In the genomic region with DNA sequence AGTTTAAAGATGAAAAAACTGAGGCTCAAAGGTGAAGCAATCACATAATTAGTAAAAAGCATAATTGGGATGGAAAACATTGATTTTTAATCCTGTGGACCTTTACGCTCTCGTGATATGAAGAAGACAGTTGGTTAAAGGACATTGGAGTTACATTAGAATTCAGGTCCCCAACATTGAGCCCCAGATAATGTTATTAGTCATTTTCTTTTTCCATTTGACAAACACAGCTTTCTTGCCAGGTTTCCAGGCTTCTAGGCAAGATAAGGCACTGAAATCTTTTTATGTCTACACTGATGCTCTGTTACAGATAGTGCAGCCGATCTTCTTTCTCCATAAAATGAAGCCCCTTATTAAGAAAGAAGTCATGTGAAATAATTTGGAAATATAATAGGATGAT, we compare ENCODE assay signal across 29 cellular contexts. TPM values are rescaled to one million over a fixed set of nuclear protein-coding genes. Genes with fewer than 3 reads are reported as not detected.
"Had no signal": no experiment of that assay in that cellular context is flagged by ENCODE, and none has a peak within 500 bp of the region (broad histone marks: within the 10 kb centered on the region; RNA-seq: fewer than 3 reads in every experiment).

No MANE protein-coding gene starts in this region.

- DNase-seq: activated CD4-positive, alpha-beta memory T cell treated with anti-CD3 and anti-CD28 coated beads for 36 hours; activated CD4-positive, alpha-beta T cell treated with anti-CD3 and anti-CD28 coated beads for 36 hours; activated CD4-positive, alpha-beta T cell treated with anti-CD3 and anti-CD28 coated beads, Interleukin-2, amount 10 ng/mL, durations not matched to agents 24 days and 14 days; activated CD4-positive, CD25-positive, alpha-beta regulatory T cell; activated CD4-positive, CD25-positive, alpha-beta regulatory T cell treated with anti-CD3 and anti-CD28 coated beads, Interleukin-2, amount 50 U/mL, for 72 hours; activated CD8-positive, alpha-beta memory T cell treated with anti-CD3 and anti-CD28 coated beads, Interleukin-2, amount 50 U/mL, for 48 hours; activated gamma-delta T cell; activated naive CD4-positive, alpha-beta T cell; activated naive CD4-positive, alpha-beta T cell treated with anti-CD3 and anti-CD28 coated beads, Interleukin-2, amount 10 ng/mL, durations not matched to agents 7 days and 5 days; activated naive CD8-positive, alpha-beta T cell treated with anti-CD3 and anti-CD28 coated beads, Interleukin-2, amount 10 ng/mL, durations not matched to agents 7 days and 5 days; activated T-cell treated with anti-CD3 and anti-CD28 coated beads for 4 hours; activated T-cell treated with anti-CD3 and anti-CD28 coated beads, Interleukin-2, amount 50 U/mL, for 24 hours; activated T-cell treated with anti-CD3 and anti-CD28 coated beads, Interleukin-2, amount 50 U/mL, for 72 hours; central memory CD4-positive, alpha-beta T cell; cerebellar nuclear complex; colonic mucosa; effector CD8-positive, alpha-beta T cell; foreskin fibroblast; head of caudate nucleus; hippocampal formation; T-helper 2 cell had no signal

- H3K36me3 Mint-ChIP-seq: activated CD4-positive, alpha-beta memory T cell treated with anti-CD3 and anti-CD28 coated beads for 36 hours; activated naive CD4-positive, alpha-beta T cell treated with anti-CD3 and anti-CD28 coated beads, Interleukin-2, amount 10 ng/mL, durations not matched to agents 7 days and 5 days had no signal

- H3K27me3 Mint-ChIP-seq: activated CD4-positive, alpha-beta T cell treated with anti-CD3 and anti-CD28 coated beads for 36 hours; brain had no signal

- H3K4me3 ChIP-seq: ascending aorta, breast epithelium, cardiac muscle cell, colonic mucosa had no signal

- H3K36me3 ChIP-seq: ascending aorta, breast epithelium, cardiac muscle cell, colonic mucosa had no signal

- H3K9me3 Mint-ChIP-seq: activated CD4-positive, alpha-beta memory T cell treated with anti-CD3 and anti-CD28 coated beads for 36 hours; activated CD4-positive, alpha-beta T cell treated with anti-CD3 and anti-CD28 coated beads, Interleukin-2, amount 10 ng/mL, durations not matched to agents 24 days and 14 days; activated naive CD4-positive, alpha-beta T cell treated with anti-CD3 and anti-CD28 coated beads, Interleukin-2, amount 10 ng/mL, durations not matched to agents 7 days and 5 days; activated naive CD4-positive, alpha-beta T cell treated with anti-CD3 and anti-CD28 coated beads, Interleukin-2, amount 50 U/mL, for 72 hours; activated T-cell treated with anti-CD3 and anti-CD28 coated beads, Interleukin-2, amount 50 U/mL, for 24 hours; activated T-cell treated with anti-CD3 and anti-CD28 coated beads, Interleukin-2, amount 50 U/mL, for 72 hours had no signal

- H3K9me3 ChIP-seq: ascending aorta, breast epithelium, colonic mucosa had no signal

- H3K4me1 ChIP-seq: ascending aorta, breast epithelium, colonic mucosa had no signal

- H3K27me3 ChIP-seq: ascending aorta, breast epithelium, cardiac muscle cell, colonic mucosa had no signal

- H3K27ac Mint-ChIP-seq: activated CD4-positive, alpha-beta memory T cell treated with anti-CD3 and anti-CD28 coated beads for 36 hours; activated CD4-positive, alpha-beta T cell treated with anti-CD3 and anti-CD28 coated beads for 36 hours; activated CD4-positive, alpha-beta T cell treated with anti-CD3 and anti-CD28 coated beads, Interleukin-2, amount 10 ng/mL, durations not matched to agents 24 days and 14 days; activated naive CD4-positive, alpha-beta T cell treated with anti-CD3 and anti-CD28 coated beads, Interleukin-2, amount 10 ng/mL, durations not matched to agents 7 days and 5 days; activated naive CD4-positive, alpha-beta T cell treated with anti-CD3 and anti-CD28 coated beads, Interleukin-2, amount 50 U/mL, for 72 hours; activated naive CD8-positive, alpha-beta T cell treated with anti-CD3 and anti-CD28 coated beads, Interleukin-2, amount 10 ng/mL, durations not matched to agents 7 days and 5 days; activated T-cell treated with anti-CD3 and anti-CD28 coated beads, Interleukin-2, amount 50 U/mL, for 24 hours; activated T-cell treated with anti-CD3 and anti-CD28 coated beads, Interleukin-2, amount 50 U/mL, for 72 hours had no signal

- H3K4me3 Mint-ChIP-seq: activated CD4-positive, alpha-beta memory T cell treated with anti-CD3 and anti-CD28 coated beads for 36 hours; activated CD4-positive, alpha-beta T cell treated with anti-CD3 and anti-CD28 coated beads for 36 hours; activated CD4-positive, alpha-beta T cell treated with anti-CD3 and anti-CD28 coated beads, Interleukin-2, amount 10 ng/mL, durations not matched to agents 24 days and 14 days; activated naive CD4-positive, alpha-beta T cell treated with anti-CD3 and anti-CD28 coated beads, Interleukin-2, amount 10 ng/mL, durations not matched to agents 7 days and 5 days; activated naive CD8-positive, alpha-beta T cell treated with anti-CD3 and anti-CD28 coated beads, Interleukin-2, amount 10 ng/mL, durations not matched to agents 7 days and 5 days; activated T-cell treated with anti-CD3 and anti-CD28 coated beads, Interleukin-2, amount 50 U/mL, for 24 hours; activated T-cell treated with anti-CD3 and anti-CD28 coated beads, Interleukin-2, amount 50 U/mL, for 72 hours; brain had no signal

- H3K27ac ChIP-seq: ascending aorta, breast epithelium, cardiac muscle cell, colonic mucosa, epithelial cell of prostate had no signal

- ATAC-seq: activated CD4-positive, alpha-beta T cell treated with anti-CD3 and anti-CD28 coated beads for 36 hours; activated naive CD4-positive, alpha-beta T cell treated with anti-CD3 and anti-CD28 coated beads, Interleukin-2, amount 50 U/mL, for 72 hours; activated T-cell treated with anti-CD3 and anti-CD28 coated beads, Interleukin-2, amount 50 U/mL, for 72 hours had no signal

- H3K4me1 Mint-ChIP-seq: activated CD4-positive, alpha-beta T cell treated with anti-CD3 and anti-CD28 coated beads for 36 hours; activated naive CD4-positive, alpha-beta T cell treated with anti-CD3 and anti-CD28 coated beads, Interleukin-2, amount 10 ng/mL, durations not matched to agents 7 days and 5 days had no signal

RNA-seq across cellular contexts. Expression of a gene that starts 38.5 kb away (rescaled TPM):
- total RNA-seq: ascending aorta, cardiac muscle cell, dermis microvascular lymphatic vessel endothelial cell, endothelial cell of umbilical vein had no signal
- polyA plus RNA-seq: cardiac muscle cell had no signal
